In genomic region chr11:76102772-76103171, GRCh38 we compare ENCODE assay signal across 21 cellular contexts.
DNase-seq lines count a peak whose midpoint lies in the region; ATAC-seq and TF ChIP-seq lines count a peak whose summit lies in the region.
"Had no signal": no experiment of that assay in that cellular context is flagged by ENCODE, and none has a peak within 500 bp of the region (broad histone marks: within the 10 kb centered on the region; RNA-seq: fewer than 3 reads in every experiment).

No MANE protein-coding gene starts in this region.

- CTCF ChIA-PET in naive thymus-derived CD4-positive, alpha-beta T cell (lab: Charles Lee), result no interaction called here
- CTCF ChIA-PET in MCF 10A (lab: Yijun Ruan, JAX), result no interaction called here

- POLR2A ChIA-PET in naive thymus-derived CD4-positive, alpha-beta T cell (lab: Charles Lee), result no interaction called here
- POLR2A ChIA-PET in MCF 10A (lab: Yijun Ruan, JAX), result no interaction called here

- H3K9me3 ChIP-seq in colonic mucosa, result no peaks in the 10 kb centered on the region
- H3K9me3 ChIP-seq in naive thymus-derived CD4-positive, alpha-beta T cell (ENCODE audit: control insufficient read depth in 2 of 3, low read length in 3 of 3), result no peaks in the 10 kb centered on the region
- H3K9me3 ChIP-seq: right lobe of liver had no signal

- BruUV-seq in MCF 10A (replicated peaks; lab: Mats Ljungman, UMichigan), result no TSS peak

- H3K36me3 Mint-ChIP-seq in naive thymus-derived CD4-positive, alpha-beta T cell, result peaks cover 0 to 38% (median 20%) of the 10 kb centered on the region in 5 donors
- H3K36me3 Mint-ChIP-seq in MCF 10A (ENCODE audit: insufficient read depth, unreplicated experiment), result peaks cover 13% of the 10 kb centered on the region

- H3K27ac ChIP-seq in colonic mucosa, result no peak overlapping the region
- H3K27ac ChIP-seq in naive thymus-derived CD4-positive, alpha-beta T cell (ENCODE audit: low read depth, low read length), result no peak overlapping the region
- H3K27ac ChIP-seq: right lobe of liver had no signal

- no peaks in the 10 kb centered on the region for H3K36me3 ChIP-seq in colonic mucosa
- no peaks in the 10 kb centered on the region for H3K36me3 ChIP-seq in naive thymus-derived CD4-positive, alpha-beta T cell (ENCODE audit: control insufficient read depth in 2 of 3, insufficient read depth in 3 of 3, low read length in 3 of 3)
- H3K36me3 ChIP-seq: right lobe of liver had no signal

- H3K4me1 ChIP-seq in colonic mucosa, result no peaks in the 10 kb centered on the region
- no peaks in the 10 kb centered on the region for H3K4me1 ChIP-seq in naive thymus-derived CD4-positive, alpha-beta T cell (ENCODE audit: control insufficient read depth in 2 of 2, insufficient read depth in 2 of 2, low read length in 2 of 2)
- H3K4me1 ChIP-seq: right lobe of liver had no signal

- H3K4me3 Mint-ChIP-seq in naive thymus-derived CD4-positive, alpha-beta T cell, result no peak overlapping the region
- H3K4me3 Mint-ChIP-seq in MCF 10A (ENCODE audit: unreplicated experiment), result no peak overlapping the region
- H3K4me3 Mint-ChIP-seq: activated CD4-positive, alpha-beta T cell treated with anti-CD3 and anti-CD28 coated beads, Interleukin-2, amount 10 ng/mL, durations not matched to agents 24 days and 14 days; effector memory CD8-positive, alpha-beta T cell had no signal

- H3K4me3 ChIP-seq in colonic mucosa, result no peak overlapping the region
- no peak overlapping the region for H3K4me3 ChIP-seq in naive thymus-derived CD4-positive, alpha-beta T cell (ENCODE audit: low read length)
- H3K4me3 ChIP-seq: lung, right lobe of liver had no signal

- H3K9ac ChIP-seq in colonic mucosa (ENCODE audit: low read depth in 2 of 2, low read length in 2 of 2), result no peak overlapping the region

- H3K4me1 Mint-ChIP-seq in naive thymus-derived CD4-positive, alpha-beta T cell, result peaks cover 0 to 5% (median 0%) of the 10 kb centered on the region in 7 donors
- H3K4me1 Mint-ChIP-seq in MCF 10A (ENCODE audit: insufficient read depth, unreplicated experiment), result no peaks in the 10 kb centered on the region
- H3K4me1 Mint-ChIP-seq: activated CD4-positive, alpha-beta T cell treated with anti-CD3 and anti-CD28 coated beads, Interleukin-2, amount 10 ng/mL, durations not matched to agents 24 days and 14 days had no signal

- H3K9me3 Mint-ChIP-seq in naive thymus-derived CD4-positive, alpha-beta T cell, result peaks cover 0 to 2% (median 0%) of the 10 kb centered on the region in 11 donors
- no peaks in the 10 kb centered on the region for H3K9me3 Mint-ChIP-seq in MCF 10A (ENCODE audit: unreplicated experiment)
- H3K9me3 Mint-ChIP-seq: activated CD4-positive, alpha-beta T cell treated with anti-CD3 and anti-CD28 coated beads, Interleukin-2, amount 10 ng/mL, durations not matched to agents 24 days and 14 days; effector memory CD8-positive, alpha-beta T cell had no signal

- peak; percentile 59 for ATAC-seq in Right ventricle myocardium superior (ENCODE audit: poor library complexity)
- ATAC-seq in left colon, result peak; percentile 73
- no peak for ATAC-seq in naive thymus-derived CD4-positive, alpha-beta T cell
- ATAC-seq: effector memory CD8-positive, alpha-beta T cell had no signal

- DNase-seq in Right ventricle myocardium superior (peak; percentile 58), cardiac septum (ENCODE audit: low spot score) (no peak), colonic mucosa (peak; percentile 33), left colon (peak; percentile 33 to 62), NCI-H1048 (lab: John Stamatoyannopoulos, UW) (no peak), NCI-H446 treated with DMSO at 0.1 percent for 48 hours (lab: John Stamatoyannopoulos, UW) (no peak), MCF 10A (ENCODE audit: unreplicated experiment) (no peak)
- DNase-seq in naive thymus-derived CD4-positive, alpha-beta T cell, result no peak
- DNase-seq: activated CD4-positive, alpha-beta T cell treated with anti-CD3 and anti-CD28 coated beads, Interleukin-2, amount 10 ng/mL, durations not matched to agents 24 days and 14 days; activated naive CD4-positive, alpha-beta T cell; C1 segment of cervical spinal cord; Calu3; effector memory CD8-positive, alpha-beta T cell; HCEC 1CT; Kasumi-1; NCI-H1092 treated with DMSO at 0.1 percent for 48 hours; NCI-H2081 treated with DMSO at 0.1 percent for 48 hours; NCI-H524; occipital lobe; right lobe of liver had no signal

- intact Hi-C loops in Right ventricle myocardium superior (cut with DNase I), result no loop called here
- intact Hi-C loops in cardiac septum (cut with DNase I), result no loop called here
- intact Hi-C loops in colonic mucosa (cut with DNase I), result no loop called here
- intact Hi-C loops in left colon (cut with DNase I, micrococcal nuclease), result no loop called here
- intact Hi-C loops in naive thymus-derived CD4-positive, alpha-beta T cell (cut with micrococcal nuclease), result no loop called here
- intact Hi-C loops in MCF 10A (cut with micrococcal nuclease), result no loop called here

- TF ChIP-seq CTCF in colonic mucosa (IDR thresholded peaks at IDR 0.05) (no peak), MCF 10A (IDR thresholded peaks at IDR 0.05; ENCODE audit: unreplicated experiment) (no peak)

- H3K27ac Mint-ChIP-seq in naive thymus-derived CD4-positive, alpha-beta T cell, result no peak overlapping the region
- no peak overlapping the region for H3K27ac Mint-ChIP-seq in MCF 10A (ENCODE audit: low read depth, unreplicated experiment)
- H3K27ac Mint-ChIP-seq: activated CD4-positive, alpha-beta T cell treated with anti-CD3 and anti-CD28 coated beads, Interleukin-2, amount 10 ng/mL, durations not matched to agents 24 days and 14 days; effector memory CD8-positive, alpha-beta T cell had no signal

- H3K27me3 ChIP-seq in colonic mucosa, result no peaks in the 10 kb centered on the region
- no peaks in the 10 kb centered on the region for H3K27me3 ChIP-seq in naive thymus-derived CD4-positive, alpha-beta T cell (ENCODE audit: control insufficient read depth in 2 of 2, insufficient read depth in 2 of 2, low read length in 2 of 2)
- H3K27me3 ChIP-seq: right lobe of liver had no signal

- no peaks in the 10 kb centered on the region for H3K27me3 Mint-ChIP-seq in naive thymus-derived CD4-positive, alpha-beta T cell
- H3K27me3 Mint-ChIP-seq in MCF 10A (ENCODE audit: insufficient read depth, unreplicated experiment), result no peaks in the 10 kb centered on the region
- H3K27me3 Mint-ChIP-seq: activated CD4-positive, alpha-beta T cell treated with anti-CD3 and anti-CD28 coated beads, Interleukin-2, amount 10 ng/mL, durations not matched to agents 24 days and 14 days; effector memory CD8-positive, alpha-beta T cell had no signal

Comparison
In these comparisons a context has a peak if more than half of its experiments do, and no peak if none do; other contexts are left out.
1. DNase-seq: peak in Right ventricle myocardium superior (single experiment), colonic mucosa (single experiment) and left colon (2 of 2); none in cardiac septum (single experiment), naive thymus-derived CD4-positive, alpha-beta T cell (0 of 9), NCI-H1048 (single experiment), NCI-H446 treated with DMSO at 0.1 percent for 48 hours (single experiment) and MCF 10A (single experiment).